Comparison of ENCODE assay signal across 7 cellular contexts in the genomic region with DNA sequence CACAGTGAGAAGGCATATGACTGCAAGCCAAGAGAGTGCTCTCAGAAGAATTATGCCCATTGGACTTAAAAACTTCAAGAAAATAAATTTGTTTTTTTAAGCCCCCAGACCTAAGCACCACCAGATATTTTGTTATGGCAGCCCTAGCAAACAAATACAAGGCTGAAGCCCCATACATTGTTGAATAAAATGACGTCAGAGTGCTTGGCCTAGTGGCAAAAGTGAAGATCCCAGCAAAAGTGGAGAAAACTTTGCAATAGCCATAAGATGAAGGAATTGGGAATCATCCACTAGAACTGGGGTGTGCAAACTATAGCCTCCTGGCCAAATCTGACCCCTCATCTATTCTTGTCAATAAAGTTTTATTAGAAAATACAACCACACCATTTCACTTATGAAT.
"Had no signal": no experiment of that assay in that cellular context is flagged by ENCODE, and none has a peak within 500 bp of the region (broad histone marks: within the 10 kb centered on the region; RNA-seq: fewer than 3 reads in every experiment).

No MANE protein-coding gene starts in this region.

- H3K9ac ChIP-seq: KMS-11 had no signal

- FAIRE-seq: HTR-8/SVneo, K562 had no signal

- H3K4me2 ChIP-seq: KMS-11 had no signal

- H3K27ac ChIP-seq: HL-60, KMS-11 had no signal

- DNase-seq: IMR-90, KBM-7, KG1 had no signal

- ATAC-seq: K562 had no signal

- H3K4me3 ChIP-seq: K562 had no signal
